In genomic region chr1:157641177-157641576, GRCh38 we compare ENCODE assay signal across 27 cellular contexts. TPM values are rescaled to one million over a fixed set of nuclear protein-coding genes. Genes with fewer than 3 reads are reported as not detected.
"Had no signal": no experiment of that assay in that cellular context is flagged by ENCODE, and none has a peak within 500 bp of the region (broad histone marks: within the 10 kb centered on the region; RNA-seq: fewer than 3 reads in every experiment).

No MANE protein-coding gene starts in this region.

- H3K27ac ChIP-seq: gastrocnemius medialis, heart right ventricle, parathyroid adenoma, spleen, testis, tibial nerve had no signal

- DNase-seq: effector memory CD4-positive, alpha-beta T cell; gastrocnemius medialis; heart right ventricle; hypothalamus; left colon; left ventricle myocardium superior; mesenchymal stem cell; naive thymus-derived CD4-positive, alpha-beta T cell; nephron progenitor cell; spleen; stimulated activated CD4-positive, alpha-beta T cell treated with anti-CD3 and anti-CD28 coated beads, Interleukin-2, amount 100 ng/mL, for 24 hours; stimulated activated CD4-positive, alpha-beta T cell treated with anti-CD3 and anti-CD28 coated beads, Interleukin-4, amount 100 ng/mL, for 4 hours; stimulated activated naive B cell treated with anti-CD40 and anti-IgM and Interleukin-4, amounts not matched to agents 10 μg/mL and 1 μg/mL and 100 μg/mL, for 72 hours; stimulated activated naive CD8-positive, alpha-beta T cell treated with anti-CD3 and anti-CD28 coated beads, Interleukin-15, amount 100 ng/mL, for 72 hours; testis had no signal

- H3K4me3 ChIP-seq: gastrocnemius medialis, heart right ventricle, lung, spleen, testis, tibial nerve had no signal

- H3K27me3 ChIP-seq: gastrocnemius medialis, spleen, testis, tibial nerve had no signal

- H3K36me3 ChIP-seq: gastrocnemius medialis, heart right ventricle, spleen, tibial nerve had no signal

- H3K9ac ChIP-seq: parathyroid adenoma had no signal

- H3K4me1 ChIP-seq: gastrocnemius medialis, heart right ventricle, parathyroid adenoma, testis, tibial nerve had no signal

- H3K9me3 ChIP-seq: gastrocnemius medialis, heart right ventricle, spleen, testis, tibial nerve had no signal

- H3K79me2 ChIP-seq: parathyroid adenoma had no signal

- H2AFZ ChIP-seq: parathyroid adenoma had no signal

- ATAC-seq: esophagus mucosa; gastrocnemius medialis; heart right ventricle; left colon; left ventricle myocardium superior; naive thymus-derived CD4-positive, alpha-beta T cell; sciatic nerve; stimulated activated naive B cell treated with anti-CD40 and anti-IgM and Interleukin-4, amounts not matched to agents 10 μg/mL and 1 μg/mL and 100 μg/mL, for 72 hours; stimulated activated naive CD8-positive, alpha-beta T cell treated with anti-CD3 and anti-CD28 coated beads, Interleukin-15, amount 100 ng/mL, for 72 hours had no signal

RNA-seq across cellular contexts. Expression of gene FCRL4, which starts 43.3 kb away (rescaled TPM):
- total RNA-seq: fibroblast of villous mesenchyme; gastrocnemius medialis; heart right ventricle; kidney epithelial cell; left ventricle myocardium superior; naive thymus-derived CD4-positive, alpha-beta T cell; omental fat pad; pulmonary artery endothelial cell; sciatic nerve; skeletal muscle tissue; subcutaneous adipose tissue; tibial nerve; ureter had no signal

RNA-seq across cellular contexts. Expression of gene FCRL3, which starts 59.4 kb away (rescaled TPM):
- total RNA-seq: fibroblast of villous mesenchyme, gastrocnemius medialis, kidney epithelial cell, left ventricle myocardium superior, pulmonary artery endothelial cell, skeletal muscle tissue, ureter had no signal
